In the genomic region with DNA sequence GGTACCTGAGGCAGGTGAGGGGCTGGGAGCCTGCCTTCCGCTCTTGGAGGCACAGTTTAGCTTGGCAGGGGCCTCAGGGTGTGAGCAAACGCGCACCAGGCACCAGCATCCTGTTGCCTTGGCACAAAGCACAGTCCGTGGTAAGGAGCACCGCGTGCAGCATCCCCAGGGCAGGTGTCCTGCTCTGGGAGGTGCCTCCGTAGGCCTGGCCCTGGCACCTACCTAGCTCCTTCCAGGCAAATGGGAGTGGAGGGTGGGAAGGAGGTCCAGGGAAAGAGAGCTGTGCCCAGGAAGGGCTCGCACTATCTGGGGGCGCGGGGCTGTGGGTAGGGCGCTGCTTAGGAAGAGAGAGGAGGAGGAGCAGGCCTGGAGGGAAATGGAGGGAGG, we compare ENCODE assay signal across 1 cellular context.
TF ChIP-seq lines count a peak whose summit lies in the region.

No MANE protein-coding gene starts in this region.

TF ChIP-seq in WTC11, 78 proteins besides CTCF, POLR2A, EP300 and RAD21 (continued from another document):
- TF ChIP-seq, protein P1, sequence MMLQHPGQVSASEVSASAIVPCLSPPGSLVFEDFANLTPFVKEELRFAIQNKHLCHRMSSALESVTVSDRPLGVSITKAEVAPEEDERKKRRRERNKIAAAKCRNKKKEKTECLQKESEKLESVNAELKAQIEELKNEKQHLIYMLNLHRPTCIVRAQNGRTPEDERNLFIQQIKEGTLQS (CRISPR knock-in tag; conservative IDR thresholded peaks at IDR 0.05): no peak
- TF ChIP-seq, protein P2, sequence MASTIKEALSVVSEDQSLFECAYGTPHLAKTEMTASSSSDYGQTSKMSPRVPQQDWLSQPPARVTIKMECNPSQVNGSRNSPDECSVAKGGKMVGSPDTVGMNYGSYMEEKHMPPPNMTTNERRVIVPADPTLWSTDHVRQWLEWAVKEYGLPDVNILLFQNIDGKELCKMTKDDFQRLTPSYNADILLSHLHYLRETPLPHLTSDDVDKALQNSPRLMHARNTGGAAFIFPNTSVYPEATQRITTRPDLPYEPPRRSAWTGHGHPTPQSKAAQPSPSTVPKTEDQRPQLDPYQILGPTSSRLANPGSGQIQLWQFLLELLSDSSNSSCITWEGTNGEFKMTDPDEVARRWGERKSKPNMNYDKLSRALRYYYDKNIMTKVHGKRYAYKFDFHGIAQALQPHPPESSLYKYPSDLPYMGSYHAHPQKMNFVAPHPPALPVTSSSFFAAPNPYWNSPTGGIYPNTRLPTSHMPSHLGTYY (CRISPR knock-in tag; IDR thresholded peaks at IDR 0.05): no peak
- TF ChIP-seq, protein P3, sequence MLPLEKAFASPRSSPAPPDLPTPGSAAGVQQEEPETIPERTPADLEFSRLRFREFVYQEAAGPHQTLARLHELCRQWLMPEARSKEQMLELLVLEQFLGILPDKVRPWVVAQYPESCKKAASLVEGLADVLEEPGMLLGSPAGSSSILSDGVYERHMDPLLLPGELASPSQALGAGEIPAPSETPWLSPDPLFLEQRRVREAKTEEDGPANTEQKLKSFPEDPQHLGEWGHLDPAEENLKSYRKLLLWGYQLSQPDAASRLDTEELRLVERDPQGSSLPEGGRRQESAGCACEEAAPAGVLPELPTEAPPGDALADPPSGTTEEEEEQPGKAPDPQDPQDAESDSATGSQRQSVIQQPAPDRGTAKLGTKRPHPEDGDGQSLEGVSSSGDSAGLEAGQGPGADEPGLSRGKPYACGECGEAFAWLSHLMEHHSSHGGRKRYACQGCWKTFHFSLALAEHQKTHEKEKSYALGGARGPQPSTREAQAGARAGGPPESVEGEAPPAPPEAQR (CRISPR knock-in tag; IDR thresholded peaks at IDR 0.05): no peak
TF ChIP-seq in WTC11: peak in this region for 0.
